ENCODE assay signal across 20 cellular contexts in the genomic region with DNA sequence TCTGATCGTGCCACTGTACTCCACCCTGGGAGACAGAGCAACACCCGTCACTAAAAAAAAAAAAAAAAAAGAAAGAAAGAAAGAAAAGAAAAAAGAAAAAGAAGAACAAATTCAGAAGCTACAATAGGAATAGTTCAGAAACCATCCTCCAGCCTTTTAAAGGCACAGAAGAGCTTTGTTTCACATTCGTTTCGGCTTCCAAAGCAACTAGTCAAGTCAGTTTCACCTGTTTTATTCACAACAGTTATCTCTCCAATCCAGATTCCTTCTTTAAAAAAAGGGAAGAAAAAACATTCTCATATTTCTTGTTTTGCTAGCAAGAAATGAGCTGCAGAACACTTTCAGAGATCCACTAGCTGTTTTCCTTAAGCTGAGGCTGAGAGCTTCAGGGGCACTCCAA.
A peak's percentile ranks its signal among the peaks of the same experiment; 100 is the strongest.
DNase-seq lines count a peak whose midpoint lies in the region; TF ChIP-seq lines count a peak whose summit lies in the region.
"Had no signal": no experiment of that assay in that cellular context is flagged by ENCODE, and none has a peak within 500 bp of the region (broad histone marks: within the 10 kb centered on the region; RNA-seq: fewer than 3 reads in every experiment).

No MANE protein-coding gene starts in this region.

- no peak overlapping the region for H2AFZ ChIP-seq in PC-9

- H3F3A ChIP-seq in PC-9 (ENCODE audit: insufficient read depth, low read depth), result peaks cover 36% of the 10 kb centered on the region

- H3K36me3 ChIP-seq in PC-9 (ENCODE audit: low read depth) (peaks cover 4% of the 10 kb centered on the region; the same call in 1 of the 2 replicates), A673 (ENCODE audit: insufficient read depth, low read length, poor library complexity, severe bottlenecking) (no peaks in the 10 kb centered on the region)
- H3K36me3 ChIP-seq: BE2C had no signal

- no peaks in the 10 kb centered on the region for H3K27me3 ChIP-seq in PC-9 (ENCODE audit: insufficient read depth, low read depth)
- H3K27me3 ChIP-seq in A673 (replicated peaks; ENCODE audit: insufficient read depth, low read depth, low read length, poor library complexity), result no peaks in the 10 kb centered on the region
- H3K27me3 ChIP-seq: BE2C, foreskin keratinocyte had no signal

- BruUV-seq in PC-9 (replicated peaks; lab: Mats Ljungman, UMichigan) (no TSS peak), A673 (replicated peaks; lab: Mats Ljungman, UMichigan) (no TSS peak)

- H3K36me3 Mint-ChIP-seq in dendritic cell treated with granulocyte-macrophage colony-stimulating factor and Interleukin-4, amounts not matched to agents 40 ng/mL and 50 ng/mL, for 4 days (ENCODE audit: low read depth), result no peaks in the 10 kb centered on the region
- H3K36me3 Mint-ChIP-seq in neural crest cell (ENCODE audit: low read depth), result peaks cover 8% of the 10 kb centered on the region
- H3K36me3 Mint-ChIP-seq: naive B cell had no signal

- H3K4me3 Mint-ChIP-seq in dendritic cell treated with granulocyte-macrophage colony-stimulating factor and Interleukin-4, amounts not matched to agents 40 ng/mL and 50 ng/mL, for 4 days, result peak overlapping the region; percentile 13
- H3K4me3 Mint-ChIP-seq in neural crest cell, result peak overlapping the region; percentile 58
- H3K4me3 Mint-ChIP-seq: activated CD4-positive, alpha-beta T cell treated with anti-CD3 and anti-CD28 coated beads for 36 hours; activated naive CD4-positive, alpha-beta T cell treated with anti-CD3 and anti-CD28 coated beads, Interleukin-2, amount 10 ng/mL, durations not matched to agents 7 days and 5 days; effector memory CD8-positive, alpha-beta T cell; naive B cell had no signal

- H3K79me2 ChIP-seq in PC-9 (ENCODE audit: low read depth), result no peaks in the 10 kb centered on the region

- peak; percentile 2 for DNase-seq in ACHN
- peak in 1 of 2 experiments; percentile 1 for DNase-seq in PC-9
- DNase-seq in neural crest cell (ENCODE audit: low read depth, low spot score), result no peak
- DNase-seq in NCI-H1105 treated with DMSO at 0.1 percent for 48 hours (lab: John Stamatoyannopoulos, UW), result no peak
- no peak for DNase-seq in activated effector memory CD4-positive, alpha-beta T cell treated with Interleukin-2 at 50 U/mL for 16 hours
- no peak for DNase-seq in A673 (ENCODE audit: low spot score)
- DNase-seq in AG20443 (ENCODE audit: low spot score), result no peak
- DNase-seq: activated CD4-positive, alpha-beta T cell treated with anti-CD3 and anti-CD28 coated beads for 36 hours; activated naive CD4-positive, alpha-beta T cell treated with anti-CD3 and anti-CD28 coated beads, Interleukin-2, amount 10 ng/mL, durations not matched to agents 7 days and 5 days; BE2C; caudate nucleus; effector memory CD8-positive, alpha-beta T cell; foreskin keratinocyte; Karpas-422; left ventricle myocardium superior; naive B cell; NCI-H1417; NK-92 treated with Interleukin-12 subunit alpha and Interleukin-12 subunit beta, amount 100 ng/mL, for 24 hours; SHP77 had no signal

- no peaks in the 10 kb centered on the region for H3K9me2 ChIP-seq in PC-9 (ENCODE audit: insufficient read depth)

- CTCF ChIA-PET in PC-9 (lab: Charles Lee) (interaction anchor here (0.6 to 0.9 kb wide), 4 partner anchors 40 to 1835 kb away, joined by 5 to 18 read pairs (median 8); no protein-coding TSS in a partner anchor), A673 (lab: Charles Lee) (interaction anchor here (0.6 kb wide), 1 partner anchor 13 kb away, joined by 3 read pairs; no protein-coding TSS in a partner anchor)

- peak overlapping the region; percentile 74 for H3K4me2 ChIP-seq in PC-9

- H3K4me1 Mint-ChIP-seq in dendritic cell treated with granulocyte-macrophage colony-stimulating factor and Interleukin-4, amounts not matched to agents 40 ng/mL and 50 ng/mL, for 4 days (ENCODE audit: low read depth), result peaks cover 29% of the 10 kb centered on the region
- peaks cover 24% of the 10 kb centered on the region for H3K4me1 Mint-ChIP-seq in neural crest cell
- H3K4me1 Mint-ChIP-seq: naive B cell had no signal

- H3K27ac ChIP-seq in PC-9 (peak overlapping the region; percentile 95), A673 (ENCODE audit: low read depth, low read length, poor library complexity, severe bottlenecking) (no peak overlapping the region)
- H3K27ac ChIP-seq: foreskin keratinocyte had no signal

- in situ Hi-C loops in ACHN (cut with HindIII; ENCODE audit: low pct_ligation_motif_present, low pct_unique_long_range_greater_than_20kb, low sequenced_read_pairs), result no loop called here

- POLR2A ChIA-PET in PC-9 (lab: Charles Lee; ENCODE audit: unreplicated experiment) (interaction anchor here (0.6 to 0.7 kb wide), 4 partner anchors 80 to 1868 kb away, joined by 3 to 23 read pairs (median 4); a partner anchor contains a TSS), A673 (lab: Charles Lee; ENCODE audit: low non-redundant PET) (no interaction called here)

- no peaks in the 10 kb centered on the region for H3K27me3 Mint-ChIP-seq in dendritic cell treated with granulocyte-macrophage colony-stimulating factor and Interleukin-4, amounts not matched to agents 40 ng/mL and 50 ng/mL, for 4 days
- H3K27me3 Mint-ChIP-seq in neural crest cell (ENCODE audit: low read depth), result no peaks in the 10 kb centered on the region
- H3K27me3 Mint-ChIP-seq: activated CD4-positive, alpha-beta T cell treated with anti-CD3 and anti-CD28 coated beads for 36 hours; activated naive CD4-positive, alpha-beta T cell treated with anti-CD3 and anti-CD28 coated beads, Interleukin-2, amount 10 ng/mL, durations not matched to agents 7 days and 5 days; naive B cell had no signal

- no peaks in the 10 kb centered on the region for H4K20me1 ChIP-seq in PC-9 (ENCODE audit: insufficient read depth)

- H3K27ac Mint-ChIP-seq in dendritic cell treated with granulocyte-macrophage colony-stimulating factor and Interleukin-4, amounts not matched to agents 40 ng/mL and 50 ng/mL, for 4 days, result peak overlapping the region; percentile 74
- H3K27ac Mint-ChIP-seq in neural crest cell (ENCODE audit: unreplicated experiment), result peak overlapping the region; percentile 68
- H3K27ac Mint-ChIP-seq: activated CD4-positive, alpha-beta T cell treated with anti-CD3 and anti-CD28 coated beads for 36 hours; activated naive CD4-positive, alpha-beta T cell treated with anti-CD3 and anti-CD28 coated beads, Interleukin-2, amount 10 ng/mL, durations not matched to agents 7 days and 5 days; effector memory CD8-positive, alpha-beta T cell had no signal

- TF ChIP-seq CTCF in PC-9 (conservative IDR thresholded peaks at IDR 0.05) (no peak), neural crest cell (conservative IDR thresholded peaks at IDR 0.05) (no peak), A673 (conservative IDR thresholded peaks at IDR 0.05; ENCODE audit: low read depth, low read length) (no peak)

- H3K4me1 ChIP-seq in PC-9 (replicated peaks; ENCODE audit: insufficient read depth), result peaks cover 56% of the 10 kb centered on the region
- H3K4me1 ChIP-seq in A673 (ENCODE audit: insufficient read depth, low read length, poor library complexity, severe bottlenecking), result peaks cover 6% of the 10 kb centered on the region
- H3K4me1 ChIP-seq: BE2C, foreskin keratinocyte had no signal

- H3K9me3 ChIP-seq in PC-9 (ENCODE audit: insufficient read depth, low read depth) (peaks cover 11% of the 10 kb centered on the region), A673 (ENCODE audit: low read depth, low read length, poor library complexity, severe bottlenecking) (no peaks in the 10 kb centered on the region)
- H3K9me3 ChIP-seq: BE2C had no signal

- H3K4me3 ChIP-seq in PC-9, result peak overlapping the region; percentile 35; the same call in 1 of the 2 replicates
- no peak overlapping the region for H3K4me3 ChIP-seq in A673 (ENCODE audit: low read depth, low read length, poor library complexity, severe bottlenecking)

- H3K9me3 Mint-ChIP-seq in dendritic cell treated with granulocyte-macrophage colony-stimulating factor and Interleukin-4, amounts not matched to agents 40 ng/mL and 50 ng/mL, for 4 days, result no peaks in the 10 kb centered on the region
- peaks cover 9% of the 10 kb centered on the region for H3K9me3 Mint-ChIP-seq in neural crest cell
- H3K9me3 Mint-ChIP-seq: effector memory CD8-positive, alpha-beta T cell had no signal

- intact Hi-C loops in PC-9 (cut with micrococcal nuclease; ENCODE audit: unreplicated experiment), result loop anchor here (5.0 to 10.0 kb wide), 4 partner anchors 335 to 1253 kb away; no protein-coding TSS in a partner anchor
- intact Hi-C loops in dendritic cell treated with granulocyte-macrophage colony-stimulating factor and Interleukin-4, amounts not matched to agents 40 ng/mL and 50 ng/mL, for 4 days (cut with micrococcal nuclease), result no loop called here
- intact Hi-C loops in A673 (cut with micrococcal nuclease; ENCODE audit: unreplicated experiment), result no loop called here
